In genomic region chr1:3515774-3516480, GRCh38 we compare ENCODE assay signal across 19 cellular contexts.
DNase-seq lines count a peak whose midpoint lies in the region; ATAC-seq and TF ChIP-seq lines count a peak whose summit lies in the region.
"Had no signal": no experiment of that assay in that cellular context is flagged by ENCODE, and none has a peak within 500 bp of the region (broad histone marks: within the 10 kb centered on the region; RNA-seq: fewer than 3 reads in every experiment).

No MANE protein-coding gene starts in this region.

- peaks cover 26 to 100% (median 80%) of the 10 kb centered on the region in 10 experiments for H3K4me1 ChIP-seq in BLaER1 treated with 17β-estradiol and CSF1 and Interleukin-3, amounts not matched to agents 10 nM and 100 nM
- H3K4me1 ChIP-seq in testis, result no peaks in the 10 kb centered on the region
- H3K4me1 ChIP-seq: right atrium auricular region had no signal

- peak overlapping the region; percentile 70 to 97 (median 88) for H3K4me2 ChIP-seq in BLaER1 treated with 17β-estradiol and CSF1 and Interleukin-3, amounts not matched to agents 10 nM and 100 nM

- no peak for TF ChIP-seq POLR2A in testis (IDR thresholded peaks at IDR 0.05)

- peak; percentile 68 for DNase-seq in KBM-7
- peak; percentile 22 for DNase-seq in medulla oblongata (ENCODE audit: extremely low spot score)
- no peak for DNase-seq in testis
- DNase-seq in NCI-H510A (lab: John Stamatoyannopoulos, UW), result no peak
- DNase-seq in kidney glomerular epithelial cell (lab: John Stamatoyannopoulos, UW), result no peak
- DNase-seq: activated CD4-positive, alpha-beta T cell treated with anti-CD3 and anti-CD28 coated beads for 4 hours; activated T-cell treated with anti-CD3 and anti-CD28 coated beads, Interleukin-2, amount 50 U/mL, for 72 hours; CD4-positive, alpha-beta T cell; effector memory CD4-positive, alpha-beta T cell; glutamatergic neuron; NCI-H1105; NCI-H524 treated with DMSO at 0.1 percent for 48 hours; stimulated activated CD4-positive, alpha-beta T cell treated with anti-CD3 and anti-CD28 coated beads, Interleukin-4, amount 100 ng/mL, for 24 hours; stimulated activated naive CD4-positive, alpha-beta T cell; T-cell had no signal

- peak overlapping the region in 8 of 11 experiments; percentile 53 to 79 (median 72); a peak in 15 of 22 replicates for H3K27ac ChIP-seq in BLaER1 treated with 17β-estradiol and CSF1 and Interleukin-3, amounts not matched to agents 10 nM and 100 nM
- H3K27ac ChIP-seq in testis, result no peak overlapping the region
- H3K27ac ChIP-seq: right atrium auricular region had no signal

- no peak for TF ChIP-seq CTCF in testis (IDR thresholded peaks at IDR 0.05)

- ATAC-seq in SK-N-SH treated with all-trans-retinoic acid at 6 μM for 48 hours (peak; percentile 74), GM18870 (IDR thresholded peaks at IDR 0.05; ENCODE audit: unreplicated experiment) (no peak)
- ATAC-seq: activated T-cell treated with anti-CD3 and anti-CD28 coated beads, Interleukin-2, amount 50 U/mL, for 72 hours; T-cell had no signal

- intact Hi-C loops in testis (cut with DNase I; ENCODE audit: low total_unique reads), result no loop called here

- in situ Hi-C loops in KBM-7 (cut with MboI; ENCODE audit: low pct_unique_long_range_greater_than_20kb, low sequenced_read_pairs), result no loop called here

- peaks cover 0 to 43% (median 12%) of the 10 kb centered on the region in 11 experiments; a peak in 11 of 22 replicates for H3K36me3 ChIP-seq in BLaER1 treated with 17β-estradiol and CSF1 and Interleukin-3, amounts not matched to agents 10 nM and 100 nM
- no peaks in the 10 kb centered on the region for H3K36me3 ChIP-seq in testis (ENCODE audit: low read depth, missing control alignments)
- H3K36me3 ChIP-seq: right atrium auricular region had no signal

- H4K20me1 ChIP-seq in BLaER1 treated with 17β-estradiol and CSF1 and Interleukin-3, amounts not matched to agents 10 nM and 100 nM, result peaks cover 28 to 86% (median 78%) of the 10 kb centered on the region in 11 experiments; a peak in 20 of 22 replicates

- peaks cover 0 to 8% (median 4%) of the 10 kb centered on the region in 11 experiments; a peak in 6 of 22 replicates for H3K9me3 ChIP-seq in BLaER1 treated with 17β-estradiol and CSF1 and Interleukin-3, amounts not matched to agents 10 nM and 100 nM (replicated peaks in 1 of 11)
- H3K9me3 ChIP-seq in testis, result no peaks in the 10 kb centered on the region
- H3K9me3 ChIP-seq: right atrium auricular region had no signal

- peaks cover 0 to under 1% (median 0%) of the 10 kb centered on the region in 11 experiments; a peak in 1 of 22 replicates for H3K27me3 ChIP-seq in BLaER1 treated with 17β-estradiol and CSF1 and Interleukin-3, amounts not matched to agents 10 nM and 100 nM
- H3K27me3 ChIP-seq in testis, result no peaks in the 10 kb centered on the region
- H3K27me3 ChIP-seq: right atrium auricular region had no signal

- H3K4me3 ChIP-seq in BLaER1 treated with 17β-estradiol and CSF1 and Interleukin-3, amounts not matched to agents 10 nM and 100 nM, result peak overlapping the region in 1 of 10 experiments; percentile 16; a peak in 1 of 20 replicates
- H3K4me3 ChIP-seq in testis, result no peak overlapping the region
- H3K4me3 ChIP-seq: right atrium auricular region had no signal

- WGBS in testis, 2 donors, result 86 to 89% methylated on average over 7 to 18 of the region's 19 CpGs

- H3K9ac ChIP-seq in BLaER1 treated with 17β-estradiol and CSF1 and Interleukin-3, amounts not matched to agents 10 nM and 100 nM, result peak overlapping the region in 9 of 11 experiments; percentile 3 to 68 (median 62); a peak in 15 of 22 replicates

TF ChIP-seq in SK-N-SH treated with all-trans-retinoic acid at 6 μM for 48 hours, 23 proteins besides CTCF, POLR2A, EP300 and RAD21:
- no peak for TF ChIP-seq ZNF8 (CRISPR knock-in tag; IDR thresholded peaks at IDR 0.05)
- no peak for TF ChIP-seq ZFP3 (CRISPR knock-in tag; IDR thresholded peaks at IDR 0.05)
- no peak for TF ChIP-seq TSHZ2 (CRISPR knock-in tag; IDR thresholded peaks at IDR 0.05)
- no peak for TF ChIP-seq ZNF565 (CRISPR knock-in tag; conservative IDR thresholded peaks at IDR 0.05; ENCODE audit: low read depth)
- TF ChIP-seq, protein P1, sequence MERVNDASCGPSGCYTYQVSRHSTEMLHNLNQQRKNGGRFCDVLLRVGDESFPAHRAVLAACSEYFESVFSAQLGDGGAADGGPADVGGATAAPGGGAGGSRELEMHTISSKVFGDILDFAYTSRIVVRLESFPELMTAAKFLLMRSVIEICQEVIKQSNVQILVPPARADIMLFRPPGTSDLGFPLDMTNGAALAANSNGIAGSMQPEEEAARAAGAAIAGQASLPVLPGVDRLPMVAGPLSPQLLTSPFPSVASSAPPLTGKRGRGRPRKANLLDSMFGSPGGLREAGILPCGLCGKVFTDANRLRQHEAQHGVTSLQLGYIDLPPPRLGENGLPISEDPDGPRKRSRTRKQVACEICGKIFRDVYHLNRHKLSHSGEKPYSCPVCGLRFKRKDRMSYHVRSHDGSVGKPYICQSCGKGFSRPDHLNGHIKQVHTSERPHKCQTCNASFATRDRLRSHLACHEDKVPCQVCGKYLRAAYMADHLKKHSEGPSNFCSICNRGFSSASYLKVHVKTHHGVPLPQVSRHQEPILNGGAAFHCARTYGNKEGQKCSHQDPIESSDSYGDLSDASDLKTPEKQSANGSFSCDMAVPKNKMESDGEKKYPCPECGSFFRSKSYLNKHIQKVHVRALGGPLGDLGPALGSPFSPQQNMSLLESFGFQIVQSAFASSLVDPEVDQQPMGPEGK (CRISPR knock-in tag; IDR thresholded peaks at IDR 0.05; ENCODE audit: borderline replicate concordance), result no peak
- TF ChIP-seq, protein P2, sequence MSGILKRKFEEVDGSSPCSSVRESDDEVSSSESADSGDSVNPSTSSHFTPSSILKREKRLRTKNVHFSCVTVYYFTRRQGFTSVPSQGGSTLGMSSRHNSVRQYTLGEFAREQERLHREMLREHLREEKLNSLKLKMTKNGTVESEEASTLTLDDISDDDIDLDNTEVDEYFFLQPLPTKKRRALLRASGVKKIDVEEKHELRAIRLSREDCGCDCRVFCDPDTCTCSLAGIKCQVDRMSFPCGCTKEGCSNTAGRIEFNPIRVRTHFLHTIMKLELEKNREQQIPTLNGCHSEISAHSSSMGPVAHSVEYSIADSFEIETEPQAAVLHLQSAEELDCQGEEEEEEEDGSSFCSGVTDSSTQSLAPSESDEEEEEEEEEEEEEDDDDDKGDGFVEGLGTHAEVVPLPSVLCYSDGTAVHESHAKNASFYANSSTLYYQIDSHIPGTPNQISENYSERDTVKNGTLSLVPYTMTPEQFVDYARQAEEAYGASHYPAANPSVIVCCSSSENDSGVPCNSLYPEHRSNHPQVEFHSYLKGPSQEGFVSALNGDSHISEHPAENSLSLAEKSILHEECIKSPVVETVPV (CRISPR knock-in tag; IDR thresholded peaks at IDR 0.05), result no peak
- no peak for TF ChIP-seq TOX (CRISPR knock-in tag; IDR thresholded peaks at IDR 0.05; ENCODE audit: borderline replicate concordance)
- TF ChIP-seq SNAI2 (CRISPR knock-in tag; IDR thresholded peaks at IDR 0.05), result no peak
- no peak for TF ChIP-seq ZNF70 (CRISPR knock-in tag; IDR thresholded peaks at IDR 0.05)
- no peak for TF ChIP-seq ARNTL (CRISPR knock-in tag; IDR thresholded peaks at IDR 0.05; ENCODE audit: borderline replicate concordance, low read depth)
- no peak for TF ChIP-seq CSDC2 (CRISPR knock-in tag; IDR thresholded peaks at IDR 0.05)
- TF ChIP-seq ESRRG (CRISPR knock-in tag; IDR thresholded peaks at IDR 0.05), result no peak
- TF ChIP-seq, protein P3, sequence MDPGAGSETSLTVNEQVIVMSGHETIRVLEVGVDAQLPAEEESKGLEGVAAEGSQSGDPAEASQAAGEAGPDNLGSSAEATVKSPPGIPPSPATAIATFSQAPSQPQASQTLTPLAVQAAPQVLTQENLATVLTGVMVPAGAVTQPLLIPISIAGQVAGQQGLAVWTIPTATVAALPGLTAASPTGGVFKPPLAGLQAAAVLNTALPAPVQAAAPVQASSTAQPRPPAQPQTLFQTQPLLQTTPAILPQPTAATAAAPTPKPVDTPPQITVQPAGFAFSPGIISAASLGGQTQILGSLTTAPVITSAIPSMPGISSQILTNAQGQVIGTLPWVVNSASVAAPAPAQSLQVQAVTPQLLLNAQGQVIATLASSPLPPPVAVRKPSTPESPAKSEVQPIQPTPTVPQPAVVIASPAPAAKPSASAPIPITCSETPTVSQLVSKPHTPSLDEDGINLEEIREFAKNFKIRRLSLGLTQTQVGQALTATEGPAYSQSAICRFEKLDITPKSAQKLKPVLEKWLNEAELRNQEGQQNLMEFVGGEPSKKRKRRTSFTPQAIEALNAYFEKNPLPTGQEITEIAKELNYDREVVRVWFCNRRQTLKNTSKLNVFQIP (CRISPR knock-in tag; IDR thresholded peaks at IDR 0.05; ENCODE audit: borderline replicate concordance, low read depth), result no peak
TF ChIP-seq in SK-N-SH treated with all-trans-retinoic acid at 6 μM for 48 hours: peak in this region for 0.

Comparison
In these comparisons a context has a peak if more than half of its experiments do, and no peak if none do; other contexts are left out.
1. H3K27ac ChIP-seq: peak in BLaER1 treated with 17β-estradiol and CSF1 and Interleukin-3, amounts not matched to agents 10 nM and 100 nM (8 of 11); none in testis (0 of 2).
2. DNase-seq: peak in KBM-7 (single experiment) and medulla oblongata (single experiment); none in testis (single experiment), NCI-H510A (single experiment) and kidney glomerular epithelial cell (single experiment).